Comparison of ENCODE assay signal across 7 cellular contexts in the genomic region with DNA sequence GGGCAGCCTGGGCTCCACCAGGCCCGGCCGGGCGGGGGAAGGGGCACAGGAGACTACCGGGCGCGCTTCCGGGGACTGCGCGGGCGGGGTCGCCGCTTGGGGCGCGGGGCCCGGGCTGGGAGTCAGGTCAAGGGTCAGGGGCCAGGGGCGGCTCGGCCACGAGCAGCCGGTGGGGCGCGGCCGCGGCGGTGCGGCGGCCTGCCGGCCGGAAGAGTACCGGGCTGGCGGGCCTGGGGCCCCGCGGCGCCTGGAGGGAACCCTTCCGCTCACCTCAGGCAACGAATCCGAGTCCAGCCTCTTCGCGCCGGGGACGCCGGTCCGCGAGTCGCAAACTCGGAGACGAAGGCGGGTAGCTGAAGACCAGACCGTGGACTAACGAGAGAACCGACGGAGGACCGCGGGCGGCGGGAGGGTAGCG. TPM values are rescaled to one million over a fixed set of nuclear protein-coding genes. Genes with fewer than 3 reads are reported as not detected.
DNase-seq lines count a peak whose midpoint lies in the region; ATAC-seq and TF ChIP-seq lines count a peak whose summit lies in the region.

No MANE protein-coding gene starts in this region.

- H3K27ac ChIP-seq in SJSA1, result peak overlapping the region; percentile 97

- TF ChIP-seq CTCF in astrocyte of the spinal cord (IDR thresholded peaks at IDR 0.05; ENCODE audit: low read depth, low read length), result no peak

- peaks cover 5 to 12% (median 8%) of the 10 kb centered on the region in 3 donors for H3K36me3 Mint-ChIP-seq in immature natural killer cell

- ATAC-seq in GM18907 (IDR thresholded peaks at IDR 0.05; ENCODE audit: unreplicated experiment) (peak; percentile 31), HG02884 (IDR thresholded peaks at IDR 0.05; ENCODE audit: unreplicated experiment) (peak; percentile 13)

- peak overlapping the region; percentile 92 to 96 (median 94) for H3K4me3 Mint-ChIP-seq in immature natural killer cell

- H3K27me3 ChIP-seq in SJSA1 (replicated peaks), result no peaks in the 10 kb centered on the region

- no peaks in the 10 kb centered on the region for H3K9me3 ChIP-seq in SJSA1 (replicated peaks)

- DNase-seq in SJSA1 (ENCODE audit: low read depth in 1 of 2, low spot score in 2 of 2) (no peak), astrocyte of the spinal cord (ENCODE audit: low read depth, low spot score) (no peak), immature natural killer cell (no peak), hepatic stellate cell (ENCODE audit: low spot score) (no peak)
- DNase-seq in stimulated activated CD4-positive, alpha-beta T cell treated with anti-CD3 and anti-CD28 coated beads, Interleukin-15, amount 100 ng/mL, for 24 hours, result peak; percentile 67

- peaks cover 3 to 8% (median 6%) of the 10 kb centered on the region in 3 donors for H3K27me3 Mint-ChIP-seq in immature natural killer cell (ENCODE audit: low read depth in 3 of 3)

- peaks cover 79 to 82% of the 10 kb centered on the region in 2 donors for H3K4me1 Mint-ChIP-seq in immature natural killer cell

- peaks cover 65% of the 10 kb centered on the region for H3K36me3 ChIP-seq in SJSA1

- no peaks in the 10 kb centered on the region for H3K9me3 Mint-ChIP-seq in immature natural killer cell

- peak overlapping the region in 5 of 6 donors; percentile 79 to 96 (median 92) for H3K27ac Mint-ChIP-seq in immature natural killer cell

- H3K4me3 ChIP-seq in SJSA1 (peak overlapping the region; percentile 93), astrocyte of the spinal cord (ENCODE audit: low read depth, low read length) (peak overlapping the region; percentile 83)

- in situ Hi-C loops in astrocyte of the spinal cord (cut with HindIII; ENCODE audit: low sequenced_read_pairs), result no loop called here

- peaks cover 24% of the 10 kb centered on the region for H3K4me1 ChIP-seq in SJSA1 (replicated peaks)

RNA-seq across cellular contexts. Expression of a gene that starts 0.2 kb away (rescaled TPM):
- 490 and 775 TPM in 2 replicates for total RNA-seq in SJSA1 (2014; rRNA removed; shearing (Covaris generic))
- 1,000 to 10,000 TPM in 1 of 3 donors, 100 to 1,000 TPM in 2; 863 to 1,056 (median 891) TPM for polyA plus RNA-seq in immature natural killer cell

RNA-seq across cellular contexts. Expression of a gene that starts 0.7 kb away (rescaled TPM):
- total RNA-seq in SJSA1 (2014; rRNA removed; shearing (Covaris generic)), result 21.6 and 21.7 TPM in 2 replicates
- polyA plus RNA-seq in immature natural killer cell, result 10 to 100 TPM; 57.3 to 86.2 (median 62.6) TPM

RNA-seq across cellular contexts. Expression of a gene that starts 10.7 kb away (rescaled TPM):
- 0.85 and 1.5 TPM in 2 replicates for total RNA-seq in SJSA1 (2014; rRNA removed; shearing (Covaris generic))
- polyA plus RNA-seq in immature natural killer cell, result 1 to 10 TPM; 2.9 to 8.2 (median 4.8) TPM

RNA-seq across cellular contexts. Expression of a gene that starts 17.6 kb away (rescaled TPM):
- total RNA-seq in SJSA1 (2014; rRNA removed; shearing (Covaris generic)), result 6.2 TPM in 1 of 2 replicates, not detected in the other
- polyA plus RNA-seq in immature natural killer cell, result 10 to 100 TPM in 1 of 3 donors, 1 to 10 TPM in 2; 3.2 to 11.9 (median 4.2) TPM

RNA-seq across cellular contexts. Expression of a gene that starts 53.4 kb away (rescaled TPM):
- total RNA-seq in SJSA1 (2014; rRNA removed; shearing (Covaris generic)), result 226 and 326 TPM in 2 replicates
- polyA plus RNA-seq in immature natural killer cell, result 100 to 1,000 TPM; 127 to 194 (median 131) TPM
